Comparison of ENCODE assay signal across 12 cellular contexts in genomic region chr5:168568738-168569137, GRCh38. TPM values are rescaled to one million over a fixed set of nuclear protein-coding genes. Genes with fewer than 3 reads are reported as not detected.
"Had no signal": no experiment of that assay in that cellular context is flagged by ENCODE, and none has a peak within 500 bp of the region (broad histone marks: within the 10 kb centered on the region; RNA-seq: fewer than 3 reads in every experiment).

No MANE protein-coding gene starts in this region.

- H3K27ac Mint-ChIP-seq: HFFc6 had no signal

- H3K9me3 ChIP-seq: HAP-1 had no signal

- DNase-seq: GM23248, GOT3, H7, HFFc6, IMR-90, KG1 had no signal

- ATAC-seq: HCT116, K562 had no signal

- H3K27ac ChIP-seq: GM23248, HL-60 had no signal

- H3K4me1 ChIP-seq: HAP-1 had no signal

- H3K4me3 ChIP-seq: GM23248, HAP-1, K562 had no signal

- H3K4me3 Mint-ChIP-seq: HFFc6 had no signal

RNA-seq across cellular contexts. Expression of gene FBLL1, which starts 39.6 kb away (rescaled TPM):
- total RNA-seq: H4, HFFc6, HT1080, K562 had no signal
